In genomic region chr14:61708693-61709092, GRCh38 we compare ENCODE assay signal across 7 cellular contexts. TPM values are rescaled to one million over a fixed set of nuclear protein-coding genes. Genes with fewer than 3 reads are reported as not detected.
DNase-seq lines count a peak whose midpoint lies in the region; ATAC-seq and TF ChIP-seq lines count a peak whose summit lies in the region.
"Not testable (repeated sequence)": the region's sequence is repeated elsewhere in the genome, so short reads cannot be mapped to it uniquely, and the experiment has no call there.

No MANE protein-coding gene starts in this region.

- H3K4me3 ChIP-seq in GM23248 (peak overlapping the region; percentile 56), brain microvascular endothelial cell (ENCODE audit: low read depth, low read length) (peak overlapping the region; percentile 13)

- H3F3A ChIP-seq in GM23248 (ENCODE audit: insufficient read depth), result peaks cover 85% of the 10 kb centered on the region

- POLR2A ChIA-PET in T-cell (lab: Charles Lee), result interaction anchor here in 1 of 2 donors (0.5 kb wide), 1 partner anchor 189 kb away, joined by 3 read pairs; no protein-coding TSS in a partner anchor
- POLR2A ChIA-PET in activated CD4-positive, alpha-beta memory T cell treated with anti-CD3 and anti-CD28 coated beads for 36 hours (lab: Charles Lee), result not testable (repeated sequence)

- H3K9me3 ChIP-seq in GM23248 (ENCODE audit: low read depth), result not testable (repeated sequence)

- not testable (repeated sequence) for H2AFZ ChIP-seq in GM23248

- H3K9me3 Mint-ChIP-seq in T-cell; activated CD4-positive, alpha-beta memory T cell treated with anti-CD3 and anti-CD28 coated beads for 36 hours; activated naive CD4-positive, alpha-beta T cell treated with anti-CD3 and anti-CD28 coated beads for 36 hours; progenitor cell of endocrine pancreas (ENCODE audit: low read depth): not testable (repeated sequence)

- intact Hi-C loops in activated CD4-positive, alpha-beta memory T cell treated with anti-CD3 and anti-CD28 coated beads for 36 hours (cut with micrococcal nuclease); activated naive CD4-positive, alpha-beta T cell treated with anti-CD3 and anti-CD28 coated beads for 36 hours (cut with micrococcal nuclease): not testable (repeated sequence)

- not testable (repeated sequence) for H3K9ac ChIP-seq in GM23248

- peaks cover 83% of the 10 kb centered on the region for H4K20me1 ChIP-seq in GM23248 (ENCODE audit: insufficient read depth)

- peak; percentile 6 for DNase-seq in GM23248
- not testable (repeated sequence) for DNase-seq in T-cell; activated CD4-positive, alpha-beta memory T cell treated with anti-CD3 and anti-CD28 coated beads for 36 hours; activated naive CD4-positive, alpha-beta T cell treated with anti-CD3 and anti-CD28 coated beads for 36 hours; brain microvascular endothelial cell; progenitor cell of endocrine pancreas (ENCODE audit: low spot score, unreplicated experiment)
- peak; percentile 19 for DNase-seq in iris pigment epithelial cell (ENCODE audit: low read depth)

- peaks cover 72% of the 10 kb centered on the region for H3K4me1 ChIP-seq in GM23248 (ENCODE audit: insufficient read depth)

- H3K36me3 ChIP-seq in GM23248 (ENCODE audit: low read depth), result peaks cover 14% of the 10 kb centered on the region; the same call in 1 of the 2 replicates
- H3K36me3 ChIP-seq in brain microvascular endothelial cell (replicated peaks), result peaks cover 24% of the 10 kb centered on the region

- not testable (repeated sequence) for H3K27me3 Mint-ChIP-seq in T-cell; activated CD4-positive, alpha-beta memory T cell treated with anti-CD3 and anti-CD28 coated beads for 36 hours; activated naive CD4-positive, alpha-beta T cell treated with anti-CD3 and anti-CD28 coated beads for 36 hours (ENCODE audit: low read depth); progenitor cell of endocrine pancreas

- H3K27ac Mint-ChIP-seq in T-cell (peak overlapping the region; percentile 70 to 79), progenitor cell of endocrine pancreas (peak overlapping the region; percentile 59)
- not testable (repeated sequence) for H3K27ac Mint-ChIP-seq in activated CD4-positive, alpha-beta memory T cell treated with anti-CD3 and anti-CD28 coated beads for 36 hours
- peak overlapping the region; percentile 71 for H3K27ac Mint-ChIP-seq in activated naive CD4-positive, alpha-beta T cell treated with anti-CD3 and anti-CD28 coated beads for 36 hours

- peaks cover 97% of the 10 kb centered on the region for H3K79me2 ChIP-seq in GM23248 (ENCODE audit: insufficient read depth)

- peak overlapping the region in 1 of 3 donors; percentile 54 for H3K4me3 Mint-ChIP-seq in T-cell
- H3K4me3 Mint-ChIP-seq in activated CD4-positive, alpha-beta memory T cell treated with anti-CD3 and anti-CD28 coated beads for 36 hours, result peak overlapping the region; percentile 27
- H3K4me3 Mint-ChIP-seq in activated naive CD4-positive, alpha-beta T cell treated with anti-CD3 and anti-CD28 coated beads for 36 hours, result peak overlapping the region; percentile 33
- not testable (repeated sequence) for H3K4me3 Mint-ChIP-seq in progenitor cell of endocrine pancreas (ENCODE audit: low read depth)

- not testable (repeated sequence) for H3K36me3 Mint-ChIP-seq in T-cell; progenitor cell of endocrine pancreas (ENCODE audit: insufficient read depth)
- peaks cover 42% of the 10 kb centered on the region for H3K36me3 Mint-ChIP-seq in activated CD4-positive, alpha-beta memory T cell treated with anti-CD3 and anti-CD28 coated beads for 36 hours
- H3K36me3 Mint-ChIP-seq in activated naive CD4-positive, alpha-beta T cell treated with anti-CD3 and anti-CD28 coated beads for 36 hours (ENCODE audit: low read depth), result peaks cover 57% of the 10 kb centered on the region

- H3K27ac ChIP-seq in GM23248 (peak overlapping the region; percentile 53), brain microvascular endothelial cell (peak overlapping the region; percentile 44)

- peaks cover 90 to 93% (median 90%) of the 10 kb centered on the region in 3 donors for H3K4me1 Mint-ChIP-seq in T-cell
- H3K4me1 Mint-ChIP-seq in activated CD4-positive, alpha-beta memory T cell treated with anti-CD3 and anti-CD28 coated beads for 36 hours (ENCODE audit: low read depth), result peaks cover 90% of the 10 kb centered on the region
- H3K4me1 Mint-ChIP-seq in activated naive CD4-positive, alpha-beta T cell treated with anti-CD3 and anti-CD28 coated beads for 36 hours (ENCODE audit: low read depth), result peaks cover 88% of the 10 kb centered on the region
- peaks cover 26% of the 10 kb centered on the region for H3K4me1 Mint-ChIP-seq in progenitor cell of endocrine pancreas (ENCODE audit: low read depth)

- CTCF ChIA-PET in T-cell (lab: Charles Lee); activated naive CD4-positive, alpha-beta T cell treated with anti-CD3 and anti-CD28 coated beads for 36 hours (lab: Charles Lee): not testable (repeated sequence)
- CTCF ChIA-PET in activated CD4-positive, alpha-beta memory T cell treated with anti-CD3 and anti-CD28 coated beads for 36 hours (lab: Charles Lee), result interaction anchor here (0.7 to 1.9 kb wide), 2 partner anchors 129 to 145 kb away, joined by 3 to 7 read pairs; no protein-coding TSS in a partner anchor

- H3K9me2 ChIP-seq in GM23248 (ENCODE audit: insufficient read depth), result not testable (repeated sequence)

- WGBS in GM23248 (ENCODE audit: low coverage in 1 of 2, low lambda C conversion rate in 2 of 2, missing lambda C conversion rate in 2 of 2), 2 experiments, result 55 to 60% methylated on average over 4 of the region's 4 CpGs

- H3K4me2 ChIP-seq in GM23248 (ENCODE audit: unreplicated experiment), result peak overlapping the region; percentile 79

- TF ChIP-seq CTCF in brain microvascular endothelial cell (IDR thresholded peaks at IDR 0.05; ENCODE audit: low read depth, low read length, missing control alignments); progenitor cell of endocrine pancreas (IDR thresholded peaks at IDR 0.05; ENCODE audit: unreplicated experiment): not testable (repeated sequence)

- H3K27me3 ChIP-seq in GM23248 (replicated peaks; ENCODE audit: insufficient read depth); brain microvascular endothelial cell (replicated peaks): not testable (repeated sequence)

- in situ Hi-C loops in GM23248 (cut with MboI), result not testable (repeated sequence)
- in situ Hi-C loops in brain microvascular endothelial cell (cut with HindIII; ENCODE audit: low pct_ligation_motif_present, low sequenced_read_pairs), result loop anchor here (25.0 kb wide), 2 partner anchors 146 to 246 kb away; no protein-coding TSS in a partner anchor

- not testable (repeated sequence) for ATAC-seq in T-cell (replicated peaks in 1 of 4)

RNA-seq across cellular contexts. Expression of gene HIF1A, which starts 13.4 kb away (rescaled TPM):
- total RNA-seq in GM23248 (2014; rRNA removed; shearing (Covaris generic)), result 1,114 and 1,257 TPM in 2 replicates
- polyA plus RNA-seq in GM23248 (2016; fragmentation: Nextera tagmentation; extraction: Ambion mirVana), result 863 and 907 TPM in 2 replicates
- total RNA-seq in T-cell, result 100 to 1,000 TPM in 2 of 5 donors, 10 to 100 TPM in 3; 80.2 to 200 (median 87.8) TPM
- 100 to 1,000 TPM; 283 to 287 TPM for total RNA-seq in activated CD4-positive, alpha-beta memory T cell treated with anti-CD3 and anti-CD28 coated beads for 36 hours
- 100 to 1,000 TPM; 398 to 417 TPM for total RNA-seq in activated naive CD4-positive, alpha-beta T cell treated with anti-CD3 and anti-CD28 coated beads for 36 hours
- total RNA-seq in progenitor cell of endocrine pancreas, result 137 and 141 TPM in 2 replicates

RNA-seq across cellular contexts. Expression of gene SNAPC1, which starts 53.5 kb away (rescaled TPM):
- total RNA-seq in GM23248 (2014; rRNA removed; shearing (Covaris generic)), result 32.1 and 35.9 TPM in 2 replicates
- 41.0 and 41.6 TPM in 2 replicates for polyA plus RNA-seq in GM23248 (2016; fragmentation: Nextera tagmentation; extraction: Ambion mirVana)
- total RNA-seq in T-cell (1 to 10 TPM; 2.8 to 6.4 (median 4.0) TPM), progenitor cell of endocrine pancreas (4.9 and 5.2 TPM in 2 replicates)
- 1 to 10 TPM; 9.1 TPM for total RNA-seq in activated CD4-positive, alpha-beta memory T cell treated with anti-CD3 and anti-CD28 coated beads for 36 hours
- total RNA-seq in activated naive CD4-positive, alpha-beta T cell treated with anti-CD3 and anti-CD28 coated beads for 36 hours, result 1 to 10 TPM; 8.7 to 9.2 TPM
